8 cellular contexts compared by ENCODE assay signal in genomic region chr3:122793568-122794416, GRCh38. TPM values are rescaled to one million over a fixed set of nuclear protein-coding genes. Genes with fewer than 3 reads are reported as not detected.
DNase-seq lines count a peak whose midpoint lies in the region; ATAC-seq and TF ChIP-seq lines count a peak whose summit lies in the region.

Gene HSPBAP1, minus strand, starts transcription at chr3:122793831. Its CDS starts 151 bp downstream, at chr3:122793680.

- H3K27me3 ChIP-seq in IMR-90 (ENCODE audit: control insufficient read depth, insufficient read depth, low read length) (no peaks in the 10 kb centered on the region), stomach (no peaks in the 10 kb centered on the region)

- DNase-seq in CD14-positive monocyte (ENCODE audit: low spot score) (peak; percentile 93), IMR-90 (peak; percentile 91), activated T-cell treated with anti-CD3 and anti-CD28 coated beads for 24 hours (ENCODE audit: low read depth) (peak; percentile 87), fibroblast of gingiva (ENCODE audit: low read depth) (peak; percentile 84), stomach (peak; percentile 93), NCI-H345 treated with DMSO at 0.1 percent for 48 hours (lab: John Stamatoyannopoulos, UW; ENCODE audit: unreplicated experiment) (no peak)

- peak within 1 kb of the TSS; percentile 90 for H2BK5ac ChIP-seq in IMR-90 (ENCODE audit: low read depth, low read length, poor library complexity, severe bottlenecking)

- H4K8ac ChIP-seq in IMR-90 (ENCODE audit: low read depth in 2 of 2, low read length in 2 of 2) = peak within 1 kb of the TSS; percentile 85 to 94

- H4K20me1 ChIP-seq in IMR-90 (ENCODE audit: insufficient read depth, low read length) = peaks cover 3% of the 10 kb centered on the region; the same call in 1 of the 2 replicates

- H3K27ac Mint-ChIP-seq in CD14-positive monocyte (peak within 1 kb of the TSS; percentile 99 to 100 (median 99)), nephron (peak within 1 kb of the TSS; percentile 80 to 94 (median 92))

- CTCF ChIA-PET in IMR-90 (lab: Yijun Ruan, JAX) = interaction anchor here (1.7 kb wide), 1 partner anchor 12 kb away, joined by 3 read pairs; no protein-coding TSS in a partner anchor

- H3K36me3 Mint-ChIP-seq in CD14-positive monocyte (no peaks in the 10 kb centered on the region), nephron (ENCODE audit: low read depth) (no peaks in the 10 kb centered on the region)

- H2AK9ac ChIP-seq in IMR-90 (replicated peaks; ENCODE audit: low read depth, low read length, poor library complexity) = peak within 1 kb of the TSS; percentile 86

- TF ChIP-seq POLR2A in IMR-90 (IDR thresholded peaks at IDR 0.05; ENCODE audit: low read depth, low read length) = peak; percentile 79; the same call in 1 of the 2 replicates
- peak in 1 of 4 donors; percentile 12 for TF ChIP-seq POLR2A in stomach (IDR thresholded peaks at IDR 0.05)

- peak within 1 kb of the TSS; percentile 84 for H2BK20ac ChIP-seq in IMR-90 (ENCODE audit: low read depth, low read length)

- H2BK120ac ChIP-seq in IMR-90 (ENCODE audit: low read depth, low read length) = peak within 1 kb of the TSS; percentile 90

- intact Hi-C loops in CD14-positive monocyte (cut with micrococcal nuclease) = loop anchor here (2.0 to 10.0 kb wide), 4 partner anchors 23 to 1941 kb away; partner anchors contain the start of gene UMPS (in 1 of the 2)
- intact Hi-C loops in IMR-90 (cut with micrococcal nuclease) = loop anchor here (2.0 to 10.0 kb wide), 2 partner anchors 109 to 231 kb away; partner anchors contain the start of gene PARP14
- intact Hi-C loops in stomach (cut with DNase I; ENCODE audit: low total_unique reads) = no loop called here

- no peaks in the 10 kb centered on the region for H3K9me3 ChIP-seq in IMR-90 (ENCODE audit: control insufficient read depth, insufficient read depth, low read length)
- no peaks in the 10 kb centered on the region for H3K9me3 ChIP-seq in stomach

- H3K4me3 ChIP-seq in IMR-90 (ENCODE audit: insufficient read depth, low read depth, low read length) (peak within 1 kb of the TSS; percentile 90), stomach (peak within 1 kb of the TSS; percentile 75 to 85 (median 80))

- H3K4me2 ChIP-seq in IMR-90 (ENCODE audit: low read depth, low read length) = peak within 1 kb of the TSS; percentile 81

- H3K4ac ChIP-seq in IMR-90 (ENCODE audit: low read depth, low read length) = peak within 1 kb of the TSS; percentile 93

- peaks cover 34% of the 10 kb centered on the region for H3K4me1 Mint-ChIP-seq in CD14-positive monocyte
- peaks cover 18% of the 10 kb centered on the region for H3K4me1 Mint-ChIP-seq in nephron

- H3K9me1 ChIP-seq in IMR-90 (ENCODE audit: insufficient read depth, low read length) = no peaks in the 10 kb centered on the region

- H2AFZ ChIP-seq in IMR-90 (replicated peaks; ENCODE audit: low read length, poor library complexity) = peak within 1 kb of the TSS; percentile 99

- dilution Hi-C loops in IMR-90 (cut with HindIII; ENCODE audit: low sequenced_read_pairs, unreplicated experiment) = no loop called here

- TF ChIP-seq CTCF in CD14-positive monocyte (IDR thresholded peaks at IDR 0.05) (no peak), IMR-90 (conservative IDR thresholded peaks at IDR 0.05; ENCODE audit: low read depth, low read length) (no peak), nephron (IDR thresholded peaks at IDR 0.05; ENCODE audit: unreplicated experiment in 3 of 3) (no peak), stomach (IDR thresholded peaks at IDR 0.05) (no peak)

- BruUV-seq in IMR-90 (replicated peaks; lab: Mats Ljungman, UMichigan) = no TSS peak

- no peak for TF ChIP-seq RAD21 in IMR-90 (IDR thresholded peaks at IDR 0.05; ENCODE audit: low read length)

- H3K18ac ChIP-seq in IMR-90 (ENCODE audit: low read depth, low read length) = peak within 1 kb of the TSS; percentile 63

- in situ Hi-C loops in IMR-90 (cut with MboI; ENCODE audit: low sequenced_read_pairs) = no loop called here

- peak within 1 kb of the TSS; percentile 84 for H3K14ac ChIP-seq in IMR-90 (replicated peaks; ENCODE audit: low read depth, low read length)

- H2BK15ac ChIP-seq in IMR-90 (ENCODE audit: low read depth, low read length) = peak within 1 kb of the TSS; percentile 85; the same call in 1 of the 3 replicates

- H3K36me3 ChIP-seq in IMR-90 (ENCODE audit: control insufficient read depth, insufficient read depth, low read length) (no peaks in the 10 kb centered on the region), stomach (no peaks in the 10 kb centered on the region)

- ATAC-seq in GM21423 (IDR thresholded peaks at IDR 0.05; ENCODE audit: unreplicated experiment) (peak; percentile 56), IMR-90 (ENCODE audit: low read depth) (peak; percentile 60)

- H3K9ac ChIP-seq in IMR-90 (ENCODE audit: low read depth, low read length) = peak within 1 kb of the TSS; percentile 88

- peaks cover 0 to 36% of the 10 kb centered on the region in 2 experiments; a peak in 2 of 4 replicates for H3K79me1 ChIP-seq in IMR-90 (ENCODE audit: low read depth in 1 of 2, low read length in 2 of 2)

- peak within 1 kb of the TSS; percentile 93 for H4K91ac ChIP-seq in IMR-90 (ENCODE audit: insufficient read depth, low read depth, low read length)

- no peak for TF ChIP-seq EP300 in stomach (IDR thresholded peaks at IDR 0.05)

- WGBS in IMR-90 (ENCODE audit: extremely low coverage in 2 of 2, insufficient read length in 1 of 2), 2 experiments = 1% methylated on average over 23 of the region's 46 CpGs; no CpG with 5 or more reads in 1 of the 2 experiments
- WGBS in stomach, 5 donors = 0 to 1% (median 0%) methylated on average over 46 of the region's 46 CpGs

- peak within 1 kb of the TSS; percentile 90 for H3K23ac ChIP-seq in IMR-90 (ENCODE audit: low read depth, low read length)

- H3K27ac ChIP-seq in IMR-90 (ENCODE audit: insufficient read depth, low read length) (peak within 1 kb of the TSS; percentile 93), stomach (peak within 1 kb of the TSS; percentile 93 to 99 (median 98))

- H3K27me3 Mint-ChIP-seq in CD14-positive monocyte (ENCODE audit: low read depth in 3 of 3) (no peaks in the 10 kb centered on the region), nephron (ENCODE audit: low read depth) (no peaks in the 10 kb centered on the region)

- no peak within 1 kb of the TSS for H2AK5ac ChIP-seq in IMR-90 (ENCODE audit: low read depth, low read length)

- H3K4me1 ChIP-seq in IMR-90 (ENCODE audit: control insufficient read depth, insufficient read depth, low read length) (no peaks in the 10 kb centered on the region; the same call in 1 of the 2 replicates), stomach (peaks cover 15 to 45% (median 40%) of the 10 kb centered on the region in 4 donors)

- POLR2A ChIA-PET in IMR-90 (lab: Charles Lee; ENCODE audit: unreplicated experiment) = no interaction called here

- H3K4me3 Mint-ChIP-seq in CD14-positive monocyte (no peak within 1 kb of the TSS), nephron (no peak within 1 kb of the TSS)

- H3K9me3 Mint-ChIP-seq in CD14-positive monocyte (peaks cover 0 to 2% (median 0%) of the 10 kb centered on the region in 7 donors), nephron (no peaks in the 10 kb centered on the region)

- peak within 1 kb of the TSS; percentile 58; the same call in 1 of the 2 replicates for H3K56ac ChIP-seq in IMR-90 (ENCODE audit: extremely low read depth, insufficient read depth, low read length)

- H4K5ac ChIP-seq in IMR-90 (ENCODE audit: low read depth, low read length) = peak within 1 kb of the TSS; percentile 79

TF ChIP-seq in IMR-90, 13 proteins besides CTCF, POLR2A, EP300 and RAD21:
- TF ChIP-seq MAFK (IDR thresholded peaks at IDR 0.05; ENCODE audit: low read depth, low read length) (no peak), RFX5 (IDR thresholded peaks at IDR 0.05; ENCODE audit: low read depth, low read length) (no peak), ELK1 (IDR thresholded peaks at IDR 0.05; ENCODE audit: borderline replicate concordance, low read depth, low read length) (no peak), CHD1 (IDR thresholded peaks at IDR 0.05; ENCODE audit: low read depth, low read length) (no peak), MXI1 (IDR thresholded peaks at IDR 0.05; ENCODE audit: borderline replicate concordance, low read depth, low read length) (peak; percentile 95), SMC3 (IDR thresholded peaks at IDR 0.05; ENCODE audit: low read depth, low read length) (no peak), FOS (IDR thresholded peaks at IDR 0.05; ENCODE audit: low read depth, low read length) (peak; percentile 65), BHLHE40 (IDR thresholded peaks at IDR 0.05; ENCODE audit: low read depth, low read length) (peak; percentile 92), USF2 (IDR thresholded peaks at IDR 0.05; ENCODE audit: low read depth, low read length) (peak; percentile 99), CEBPB (IDR thresholded peaks at IDR 0.05; ENCODE audit: low read depth, low read length) (peak; percentile 74), NFE2L2 (IDR thresholded peaks at IDR 0.05; ENCODE audit: low read depth, low read length) (no peak), RCOR1 (IDR thresholded peaks at IDR 0.05; ENCODE audit: insufficient replicate concordance, low read length) (no peak), MAZ (IDR thresholded peaks at IDR 0.05; ENCODE audit: borderline replicate concordance, low read depth, low read length) (0 out of 2 replicates have a peak, but pooled peaks have one; percentile 11)

RNA-seq across cellular contexts. Expression of gene HSPBAP1, which starts in this region (rescaled TPM):
- polyA plus RNA-seq in CD14-positive monocyte (10 to 100 TPM; 11.7 to 11.9 TPM), IMR-90 (2012; rRNA removed) (2.5 and 2.6 TPM in 2 replicates), stomach (1 to 10 TPM; 4.9 to 8.8 (median 6.0) TPM)
- total RNA-seq in IMR-90 (2012; rRNA removed) (4.4 and 4.8 TPM in 2 replicates), stomach (10 to 100 TPM in 3 of 5 donors, 1 to 10 TPM in 1, not detected in 1; 1.7 to 16.5 (median 10.4) TPM)
- polyA plus RNA-seq in IMR-90 (2012; cell fraction: cytosol; rRNA removed) = 0.77 and 1.4 TPM in 2 replicates
- 1.6 and 10.0 TPM in 2 replicates for polyA plus RNA-seq in IMR-90 (2012; cell fraction: nucleus; rRNA removed; ENCODE audit: low replicate concordance)
